ENCODE assay signal across 15 cellular contexts in genomic region chr5:154479160-154479943, GRCh38. TPM values are rescaled to one million over a fixed set of nuclear protein-coding genes. Genes with fewer than 3 reads are reported as not detected.
A peak's percentile ranks its signal among the peaks of the same experiment; 100 is the strongest.
DNase-seq lines count a peak whose midpoint lies in the region; ATAC-seq and TF ChIP-seq lines count a peak whose summit lies in the region.
"Had no signal": no experiment of that assay in that cellular context is flagged by ENCODE, and none has a peak within 500 bp of the region (broad histone marks: within the 10 kb centered on the region; RNA-seq: fewer than 3 reads in every experiment).

No MANE protein-coding gene starts in this region.

- peaks cover 9% of the 10 kb centered on the region for H3K36me3 Mint-ChIP-seq in activated T-helper 2 cell treated with anti-CD3 and anti-CD28 coated beads, Interferon-gamma antibody, Interleukin-2, Interleukin-4, amounts not matched to agents 10 μg/mL and 5 μg/mL and 100 μg/mL, durations not matched to agents 14 hours and 24 hours and 36 hours (ENCODE audit: low read depth)
- H3K36me3 Mint-ChIP-seq in effector memory CD8-positive, alpha-beta T cell (ENCODE audit: insufficient read depth) = peaks cover 6% of the 10 kb centered on the region

- H3K27me3 Mint-ChIP-seq in activated T-helper 2 cell treated with anti-CD3 and anti-CD28 coated beads, Interferon-gamma antibody, Interleukin-2, Interleukin-4, amounts not matched to agents 10 μg/mL and 5 μg/mL and 100 μg/mL, durations not matched to agents 14 hours and 24 hours and 36 hours (ENCODE audit: low read depth) = peaks cover 84% of the 10 kb centered on the region
- peaks cover 96% of the 10 kb centered on the region for H3K27me3 Mint-ChIP-seq in stimulated activated naive CD8-positive, alpha-beta T cell treated with anti-CD3 and anti-CD28 coated beads, Interleukin-15, amount 100 ng/mL, for 72 hours
- H3K27me3 Mint-ChIP-seq in effector memory CD8-positive, alpha-beta T cell = peaks cover 84 to 94% of the 10 kb centered on the region in 2 donors

- no peak for DNase-seq in mammary epithelial cell
- no peak for DNase-seq in breast epithelium (ENCODE audit: low spot score in 2 of 2)
- no peak for DNase-seq in activated T-helper 2 cell treated with anti-CD3 and anti-CD28 coated beads, Interferon-gamma antibody, Interleukin-2, Interleukin-4, amounts not matched to agents 10 μg/mL and 5 μg/mL and 100 μg/mL, durations not matched to agents 14 hours and 24 hours and 36 hours (ENCODE audit: low spot score)
- DNase-seq in mesenchymal stem cell = peak; percentile 29
- DNase-seq in stimulated activated naive CD8-positive, alpha-beta T cell treated with anti-CD3 and anti-CD28 coated beads, Interleukin-15, amount 100 ng/mL, for 72 hours = no peak
- no peak for DNase-seq in NCI-H2081 (lab: John Stamatoyannopoulos, UW)
- DNase-seq in effector memory CD8-positive, alpha-beta T cell = no peak
- DNase-seq: effector memory CD4-positive, alpha-beta T cell; Peyer's patch; stimulated activated CD4-positive, alpha-beta T cell treated with anti-CD3 and anti-CD28 coated beads, Interleukin-2, amount 100 ng/mL, for 48 hours; substantia nigra had no signal

- H3K4me2 ChIP-seq in mammary epithelial cell (ENCODE audit: insufficient read depth, low read depth, low read length) (no peak overlapping the region), mesenchymal stem cell (ENCODE audit: low read length, poor library complexity, severe bottlenecking) (no peak overlapping the region)
- H3K4me2 ChIP-seq: BLaER1 treated with 17β-estradiol and CSF1 and Interleukin-3, amounts not matched to agents 10 nM and 100 nM had no signal

- WGBS in mammary epithelial cell (ENCODE audit: low coverage, missing lambda C conversion rate) = 10% methylated on average over 14 of the region's 44 CpGs
- WGBS in mesenchymal stem cell = under 1% methylated on average over 36 of the region's 44 CpGs

- TF ChIP-seq POLR2A in breast epithelium (IDR thresholded peaks at IDR 0.05) = no peak

- H2BK120ac ChIP-seq in mesenchymal stem cell (ENCODE audit: low read depth, low read length) = no peak overlapping the region

- ATAC-seq in stimulated activated naive CD8-positive, alpha-beta T cell treated with anti-CD3 and anti-CD28 coated beads, Interleukin-15, amount 100 ng/mL, for 72 hours = no peak
- no peak for ATAC-seq in HG03469 (IDR thresholded peaks at IDR 0.05; ENCODE audit: unreplicated experiment)
- no peak for ATAC-seq in effector memory CD8-positive, alpha-beta T cell (replicated peaks)
- ATAC-seq: K562 had no signal

- no peak overlapping the region for H3K4ac ChIP-seq in mesenchymal stem cell (ENCODE audit: low read depth in 1 of 2, low read length in 2 of 2)

- BruUV-seq in mammary epithelial cell (replicated peaks; lab: Mats Ljungman, UMichigan) = no TSS peak

- no peak overlapping the region for H2BK5ac ChIP-seq in mesenchymal stem cell (ENCODE audit: low read depth, low read length, poor library complexity, severe bottlenecking)

- H2AFZ ChIP-seq in mammary epithelial cell (ENCODE audit: low read depth, low read length) (peak overlapping the region; percentile 40), mesenchymal stem cell (ENCODE audit: low read depth, low read length) (no peak overlapping the region)

- peaks cover 1% of the 10 kb centered on the region for H4K20me1 ChIP-seq in mammary epithelial cell (ENCODE audit: insufficient read depth, low read length)

- no peaks in the 10 kb centered on the region for H3K79me1 ChIP-seq in mesenchymal stem cell (replicated peaks; ENCODE audit: low read length, poor library complexity, severe bottlenecking)

- peaks cover 97% of the 10 kb centered on the region for H3K27me3 ChIP-seq in mammary epithelial cell (ENCODE audit: insufficient read depth, low read length)
- peaks cover 14 to 100% of the 10 kb centered on the region in 2 donors for H3K27me3 ChIP-seq in breast epithelium
- peaks cover 100% of the 10 kb centered on the region in 2 experiments for H3K27me3 ChIP-seq in mesenchymal stem cell (ENCODE audit: control insufficient read depth in 1 of 2, insufficient read depth in 1 of 2, low read length in 2 of 2)

- H2BK12ac ChIP-seq in mesenchymal stem cell (ENCODE audit: low read length in 2 of 2) = no peak overlapping the region

- no peak overlapping the region for H4K8ac ChIP-seq in mesenchymal stem cell (ENCODE audit: low read length)

- H3K4me3 ChIP-seq in mammary epithelial cell (replicated peaks in 1 of 3; ENCODE audit: insufficient read depth in 1 of 3, low read depth in 2 of 3, low read length in 3 of 3) = no peak overlapping the region
- H3K4me3 ChIP-seq in breast epithelium = peak overlapping the region in 1 of 3 donors; percentile 63
- no peak overlapping the region for H3K4me3 ChIP-seq in mesenchymal stem cell (ENCODE audit: insufficient read depth in 1 of 2, low read depth in 1 of 2, low read length in 2 of 2)
- H3K4me3 ChIP-seq: K562 had no signal

- H3K9ac ChIP-seq in mammary epithelial cell (ENCODE audit: insufficient read depth, low read length) = no peak overlapping the region
- H3K9ac ChIP-seq in mesenchymal stem cell (ENCODE audit: low read length) = no peak overlapping the region
- H3K9ac ChIP-seq: BLaER1 treated with 17β-estradiol and CSF1 and Interleukin-3, amounts not matched to agents 10 nM and 100 nM had no signal

- CTCF ChIA-PET in mammary epithelial cell (lab: Charles Lee; ENCODE audit: low non-redundant PET) = interaction anchor here (0.6 kb wide), 1 partner anchor 30 kb away, joined by 4 read pairs; no protein-coding TSS in a partner anchor

- H3K14ac ChIP-seq in mesenchymal stem cell (ENCODE audit: low read length in 2 of 2) = no peak overlapping the region

- peak overlapping the region; percentile 48 for H3K27ac Mint-ChIP-seq in activated T-helper 2 cell treated with anti-CD3 and anti-CD28 coated beads, Interferon-gamma antibody, Interleukin-2, Interleukin-4, amounts not matched to agents 10 μg/mL and 5 μg/mL and 100 μg/mL, durations not matched to agents 14 hours and 24 hours and 36 hours
- H3K27ac Mint-ChIP-seq in stimulated activated naive CD8-positive, alpha-beta T cell treated with anti-CD3 and anti-CD28 coated beads, Interleukin-15, amount 100 ng/mL, for 72 hours = peak overlapping the region in 1 of 2 donors; percentile 90
- no peak overlapping the region for H3K27ac Mint-ChIP-seq in effector memory CD8-positive, alpha-beta T cell

- dilution Hi-C loops in mammary epithelial cell (cut with HindIII; ENCODE audit: low sequenced_read_pairs) = no loop called here

- in situ Hi-C loops in mammary epithelial cell (cut with MboI; ENCODE audit: low sequenced_read_pairs in 2 of 2) = no loop called here

- H3K9me3 Mint-ChIP-seq in activated T-helper 2 cell treated with anti-CD3 and anti-CD28 coated beads, Interferon-gamma antibody, Interleukin-2, Interleukin-4, amounts not matched to agents 10 μg/mL and 5 μg/mL and 100 μg/mL, durations not matched to agents 14 hours and 24 hours and 36 hours = peaks cover 3% of the 10 kb centered on the region
- no peaks in the 10 kb centered on the region for H3K9me3 Mint-ChIP-seq in stimulated activated naive CD8-positive, alpha-beta T cell treated with anti-CD3 and anti-CD28 coated beads, Interleukin-15, amount 100 ng/mL, for 72 hours
- H3K9me3 Mint-ChIP-seq in effector memory CD8-positive, alpha-beta T cell = no peaks in the 10 kb centered on the region

- H3K18ac ChIP-seq in mesenchymal stem cell (ENCODE audit: low read depth in 1 of 2, low read length in 2 of 2) = no peak overlapping the region

- no peak overlapping the region for H4K91ac ChIP-seq in mesenchymal stem cell (ENCODE audit: low read length)

- H3K79me2 ChIP-seq in mammary epithelial cell (ENCODE audit: insufficient read depth, low read length) = no peaks in the 10 kb centered on the region

- no peak overlapping the region for H2AK5ac ChIP-seq in mesenchymal stem cell (ENCODE audit: low read length, severe bottlenecking)

- H3K4me1 ChIP-seq in mammary epithelial cell (ENCODE audit: insufficient read depth, low read length) (peaks cover 10% of the 10 kb centered on the region), breast epithelium (peaks cover 0 to 26% of the 10 kb centered on the region in 2 donors), mesenchymal stem cell (ENCODE audit: control insufficient read depth, insufficient read depth, low read depth, low read length) (peaks cover 33% of the 10 kb centered on the region)

- H3K9me3 ChIP-seq in mammary epithelial cell (replicated peaks; ENCODE audit: insufficient read depth, low read length) (no peaks in the 10 kb centered on the region), breast epithelium (no peaks in the 10 kb centered on the region), mesenchymal stem cell (ENCODE audit: control insufficient read depth, low read length) (peaks cover 3% of the 10 kb centered on the region)
- H3K9me3 ChIP-seq: neutrophil, Peyer's patch had no signal

- H3K23ac ChIP-seq in mesenchymal stem cell (ENCODE audit: low read length in 2 of 2) = peak overlapping the region in 1 of 2 experiments; percentile 9

- peaks cover 12% of the 10 kb centered on the region for H3K4me1 Mint-ChIP-seq in activated T-helper 2 cell treated with anti-CD3 and anti-CD28 coated beads, Interferon-gamma antibody, Interleukin-2, Interleukin-4, amounts not matched to agents 10 μg/mL and 5 μg/mL and 100 μg/mL, durations not matched to agents 14 hours and 24 hours and 36 hours (ENCODE audit: low read depth)
- H3K4me1 Mint-ChIP-seq in stimulated activated naive CD8-positive, alpha-beta T cell treated with anti-CD3 and anti-CD28 coated beads, Interleukin-15, amount 100 ng/mL, for 72 hours = peaks cover 84% of the 10 kb centered on the region
- H3K4me1 Mint-ChIP-seq in effector memory CD8-positive, alpha-beta T cell (ENCODE audit: low read depth in 2 of 2) = peaks cover 29 to 39% of the 10 kb centered on the region in 2 donors

- H3K27ac ChIP-seq in mammary epithelial cell (ENCODE audit: insufficient read depth, low read depth, low read length) = no peak overlapping the region
- H3K27ac ChIP-seq in breast epithelium = no peak overlapping the region
- H3K27ac ChIP-seq in mesenchymal stem cell (ENCODE audit: low read length, poor library complexity, severe bottlenecking) = no peak overlapping the region
- H3K27ac ChIP-seq: BLaER1 treated with 17β-estradiol and CSF1 and Interleukin-3, amounts not matched to agents 10 nM and 100 nM; neutrophil had no signal

- no peak overlapping the region for H3K4me3 Mint-ChIP-seq in activated T-helper 2 cell treated with anti-CD3 and anti-CD28 coated beads, Interferon-gamma antibody, Interleukin-2, Interleukin-4, amounts not matched to agents 10 μg/mL and 5 μg/mL and 100 μg/mL, durations not matched to agents 14 hours and 24 hours and 36 hours (ENCODE audit: low read depth)
- peak overlapping the region; percentile 5 to 75 for H3K4me3 Mint-ChIP-seq in stimulated activated naive CD8-positive, alpha-beta T cell treated with anti-CD3 and anti-CD28 coated beads, Interleukin-15, amount 100 ng/mL, for 72 hours
- peak overlapping the region in 1 of 2 donors; percentile 69 for H3K4me3 Mint-ChIP-seq in effector memory CD8-positive, alpha-beta T cell

- intact Hi-C loops in mammary epithelial cell (cut with micrococcal nuclease) = no loop called here
- intact Hi-C loops in breast epithelium (cut with DNase I; ENCODE audit: low total_unique reads) = loop anchor here (10.0 kb wide), 1 partner anchor 135 kb away; no protein-coding TSS in a partner anchor
- intact Hi-C loops in activated T-helper 2 cell treated with anti-CD3 and anti-CD28 coated beads, Interferon-gamma antibody, Interleukin-2, Interleukin-4, amounts not matched to agents 10 μg/mL and 5 μg/mL and 100 μg/mL, durations not matched to agents 14 hours and 24 hours and 36 hours (cut with micrococcal nuclease) = loop anchor here (5.0 kb wide), 1 partner anchor 1248 kb away; no protein-coding TSS in a partner anchor

- TF ChIP-seq CTCF in mammary epithelial cell (conservative IDR thresholded peaks at IDR 0.05 in 1 of 2, IDR thresholded peaks at IDR 0.05 in 1 of 2; ENCODE audit: extremely low read depth in 1 of 2, insufficient read depth in 1 of 2, low read depth in 1 of 2, low read length in 2 of 2) = no peak
- TF ChIP-seq CTCF in breast epithelium (IDR thresholded peaks at IDR 0.05) = no peak

- peak overlapping the region; percentile 9 for H2BK15ac ChIP-seq in mesenchymal stem cell (ENCODE audit: low read depth, poor library complexity, severe bottlenecking)

- H3K36me3 ChIP-seq in mammary epithelial cell (ENCODE audit: insufficient read depth, low read length) (no peaks in the 10 kb centered on the region), breast epithelium (no peaks in the 10 kb centered on the region), mesenchymal stem cell (ENCODE audit: control insufficient read depth in 1 of 2, insufficient read depth in 2 of 2, low read depth in 1 of 2, low read length in 2 of 2) (no peaks in the 10 kb centered on the region)
- H3K36me3 ChIP-seq: BLaER1 treated with 17β-estradiol and CSF1 and Interleukin-3, amounts not matched to agents 10 nM and 100 nM; neutrophil; Peyer's patch had no signal

RNA-seq across cellular contexts. Expression of gene HAND1, which starts 1.3 kb away (rescaled TPM):
- total RNA-seq in mammary epithelial cell (not detected), breast epithelium (under 1 TPM in 2 of 3 donors, not detected in 1; 0.16 to 0.59 TPM)
- polyA plus RNA-seq in mammary epithelial cell = not detected
- polyA minus RNA-seq in mammary epithelial cell = not detected
- total RNA-seq in activated T-helper 2 cell treated with anti-CD3 and anti-CD28 coated beads, Interferon-gamma antibody, Interleukin-2, Interleukin-4, amounts not matched to agents 10 μg/mL and 5 μg/mL and 100 μg/mL, durations not matched to agents 14 hours and 24 hours and 36 hours = not detected in 2 replicates
- polyA plus RNA-seq in mesenchymal stem cell (2013, experiment 1 of 2) = 0.08 TPM
- 0.08 TPM for polyA plus RNA-seq in mesenchymal stem cell (2013, experiment 2 of 2)
- total RNA-seq: K562 had no signal
- polyA plus RNA-seq: K562 had no signal

RNA-seq across cellular contexts. Expression of gene SAP30L, which starts 33.6 kb away (rescaled TPM):
- 10 to 100 TPM; 21.7 to 34.9 TPM for total RNA-seq in mammary epithelial cell
- polyA plus RNA-seq in mammary epithelial cell = 18.4 TPM
- polyA minus RNA-seq in mammary epithelial cell = 3.8 TPM
- total RNA-seq in breast epithelium = 10 to 100 TPM; 29.7 to 54.4 (median 43.7) TPM
- 35.9 and 36.0 TPM in 2 replicates for total RNA-seq in activated T-helper 2 cell treated with anti-CD3 and anti-CD28 coated beads, Interferon-gamma antibody, Interleukin-2, Interleukin-4, amounts not matched to agents 10 μg/mL and 5 μg/mL and 100 μg/mL, durations not matched to agents 14 hours and 24 hours and 36 hours
- 55.3 TPM for polyA plus RNA-seq in mesenchymal stem cell (2013, experiment 1 of 2)
- polyA plus RNA-seq in mesenchymal stem cell (2013, experiment 2 of 2) = 54.3 TPM
